ENCODE assay signal across 18 cellular contexts in genomic region chr4:53005808-53006207, GRCh38.
DNase-seq lines count a peak whose midpoint lies in the region; ATAC-seq, FAIRE-seq and TF ChIP-seq lines count a peak whose summit lies in the region.
"Had no signal": no experiment of that assay in that cellular context is flagged by ENCODE, and none has a peak within 500 bp of the region (broad histone marks: within the 10 kb centered on the region; RNA-seq: fewer than 3 reads in every experiment).

No MANE protein-coding gene starts in this region.

- FAIRE-seq in GM12891 (lab: Jason Lieb, UNC) = no peak
- FAIRE-seq: G401.6, GM19239, H1 had no signal

- peaks cover 66% of the 10 kb centered on the region for H3K4me1 Mint-ChIP-seq in nephron

- intact Hi-C loops in left ventricle myocardium superior (cut with micrococcal nuclease) = no loop called here
- intact Hi-C loops in cardiac septum (cut with DNase I) = no loop called here

- H3K4me3 Mint-ChIP-seq in nephron = no peak overlapping the region
- H3K4me3 Mint-ChIP-seq: CD4-positive, alpha-beta T cell had no signal

- no peak for TF ChIP-seq CTCF in nephron (IDR thresholded peaks at IDR 0.05; ENCODE audit: unreplicated experiment in 3 of 3)

- H3K9me3 Mint-ChIP-seq in nephron = peaks cover 3% of the 10 kb centered on the region
- H3K9me3 Mint-ChIP-seq: CD4-positive, alpha-beta T cell had no signal

- H3K27ac Mint-ChIP-seq in nephron = peak overlapping the region; percentile 54 to 93 (median 90)
- H3K27ac Mint-ChIP-seq: CD4-positive, alpha-beta T cell had no signal

- no peaks in the 10 kb centered on the region for H3K27me3 Mint-ChIP-seq in nephron (ENCODE audit: low read depth)
- H3K27me3 Mint-ChIP-seq: CD4-positive, alpha-beta T cell had no signal

- H3K36me3 Mint-ChIP-seq in nephron (ENCODE audit: low read depth) = no peaks in the 10 kb centered on the region

- DNase-seq in left ventricle myocardium superior (no peak), cardiac septum (ENCODE audit: low spot score) (no peak), left lobe of liver (ENCODE audit: low spot score) (no peak), GM12891 (ENCODE audit: insufficient read length, low spot score) (no peak), NCI-H510A treated with DMSO at 0.1 percent for 48 hours (lab: John Stamatoyannopoulos, UW) (no peak)
- DNase-seq: Caco-2; CD4-positive, alpha-beta T cell; NCI-H1694 treated with DMSO at 0.1 percent for 48 hours; NCI-H510A; NCI-H82; PC-3; RPMI8226; SJCRH30 had no signal

- peak; percentile 40 for ATAC-seq in left ventricle myocardium superior
- ATAC-seq in left lobe of liver = peak; percentile 62
- no peak for ATAC-seq in GM18873 (IDR thresholded peaks at IDR 0.05; ENCODE audit: low FRiP score, unreplicated experiment)
- ATAC-seq: PC-3 had no signal

- no peak for TF ChIP-seq POLR2A in GM12891 (IDR thresholded peaks at IDR 0.05; ENCODE audit: low read depth, low read length)

TF ChIP-seq in GM12891, 5 proteins besides CTCF, POLR2A, EP300 and RAD21:
- no peak for TF ChIP-seq POU2F2 (IDR thresholded peaks at IDR 0.05; ENCODE audit: low read depth, low read length)
- no peak for TF ChIP-seq SPI1 (IDR thresholded peaks at IDR 0.05; ENCODE audit: low read depth, low read length)
- no peak for TF ChIP-seq POLR2AphosphoS5 (IDR thresholded peaks at IDR 0.05; ENCODE audit: low read depth, low read length)
- no peak for TF ChIP-seq PAX5 (IDR thresholded peaks at IDR 0.05; ENCODE audit: insufficient read depth, low read length, severe bottlenecking)
- no peak for TF ChIP-seq TAF1 (IDR thresholded peaks at IDR 0.05; ENCODE audit: low read depth, low read length)
